ENCODE assay signal across 15 cellular contexts in the genomic region with DNA sequence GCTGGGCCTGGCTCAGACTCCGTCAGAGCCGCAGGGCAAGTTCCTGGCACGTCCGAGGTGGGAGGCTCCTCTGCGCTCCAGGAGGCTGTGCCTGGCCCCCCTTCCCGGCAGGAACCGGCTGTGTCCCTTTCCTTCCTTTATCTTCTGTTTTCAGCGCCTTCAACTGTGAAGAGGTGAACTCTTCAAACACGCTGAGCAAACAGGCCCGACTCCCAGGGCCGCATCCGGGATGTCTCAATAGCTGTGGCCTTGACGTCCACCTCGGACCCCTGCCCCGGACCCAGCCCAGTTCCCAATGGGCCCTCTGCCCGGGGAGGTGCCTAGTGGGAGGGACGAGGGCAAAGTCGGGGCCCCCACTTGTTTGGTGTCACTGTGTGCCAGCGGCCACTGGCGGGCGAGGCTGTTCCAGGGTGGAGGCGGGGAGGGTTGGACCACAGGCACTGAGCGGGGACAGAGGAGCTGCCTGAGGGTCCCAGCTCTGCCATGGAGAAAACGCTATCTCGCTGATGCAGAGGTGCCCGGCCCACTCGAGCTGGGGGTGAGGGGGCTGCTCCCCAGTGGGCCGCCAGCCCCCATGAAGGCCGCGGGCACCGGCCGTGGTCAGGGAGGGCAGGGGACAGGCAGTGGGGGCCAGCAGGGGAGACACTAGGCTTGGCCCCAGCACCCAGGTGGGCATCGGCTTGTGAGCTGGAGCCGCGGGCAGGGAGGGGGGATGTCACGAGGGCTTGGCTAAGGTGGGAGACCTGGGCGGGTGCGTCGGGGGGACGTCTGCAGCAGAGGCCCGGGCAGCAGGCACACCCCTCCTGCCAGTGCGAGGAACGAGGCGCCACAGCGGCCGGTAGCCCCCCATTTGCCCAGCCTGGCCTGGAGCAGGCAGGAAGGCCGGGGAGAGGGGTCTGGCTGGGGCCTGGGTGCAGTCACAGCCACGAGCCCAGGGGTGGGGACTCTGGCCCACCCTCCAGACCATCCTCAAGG. TPM values are rescaled to one million over a fixed set of nuclear protein-coding genes. Genes with fewer than 3 reads are reported as not detected.
DNase-seq lines count a peak whose midpoint lies in the region; TF ChIP-seq lines count a peak whose summit lies in the region.
"Had no signal": no experiment of that assay in that cellular context is flagged by ENCODE, and none has a peak within 500 bp of the region (broad histone marks: within the 10 kb centered on the region; RNA-seq: fewer than 3 reads in every experiment).

No MANE protein-coding gene starts in this region.

- no peak overlapping the region for H3K4me3 Mint-ChIP-seq in Calu3 (ENCODE audit: low read depth, unreplicated experiment)
- H3K4me3 Mint-ChIP-seq in glutamatergic neuron (ENCODE audit: unreplicated experiment): no peak overlapping the region
- H3K4me3 Mint-ChIP-seq: dendritic cell treated with granulocyte-macrophage colony-stimulating factor and Interleukin-4, amounts not matched to agents 40 ng/mL and 50 ng/mL, for 4 days had no signal

- no TSS peak for BruUV-seq in Calu3 (replicated peaks; lab: Mats Ljungman, UMichigan)

- H3K36me3 ChIP-seq in mucosa of rectum (ENCODE audit: control insufficient read depth in 2 of 2, insufficient read depth in 2 of 2, low read length in 2 of 2): no peaks in the 10 kb centered on the region
- H3K36me3 ChIP-seq: ascending aorta had no signal

- peaks cover 16% of the 10 kb centered on the region for H3K4me1 Mint-ChIP-seq in Calu3 (ENCODE audit: low read depth, unreplicated experiment)
- H3K4me1 Mint-ChIP-seq in glutamatergic neuron (ENCODE audit: low read depth, unreplicated experiment): peaks cover 1% of the 10 kb centered on the region

- DNase-seq in Calu3: peak; percentile 38
- DNase-seq in HuH-7.5 (ENCODE audit: low spot score): peak; percentile 18
- peak; percentile 15 for DNase-seq in glutamatergic neuron
- no peak for DNase-seq in stimulated activated CD8-positive, alpha-beta memory T cell treated with anti-CD3 and anti-CD28 coated beads, Interleukin-4, amount 100 ng/mL, for 48 hours
- DNase-seq in DMS79 (lab: John Stamatoyannopoulos, UW): no peak
- DNase-seq in NCI-H1930 (lab: John Stamatoyannopoulos, UW): no peak
- DNase-seq in stimulated activated CD4-positive, alpha-beta T cell treated with anti-CD3 and anti-CD28 coated beads, Interleukin-4, amount 100 ng/mL, for 4 hours: no peak
- DNase-seq: activated gamma-delta T cell, NCI-H226 had no signal

- H3K27me3 Mint-ChIP-seq in Calu3 (ENCODE audit: unreplicated experiment): peaks cover 31% of the 10 kb centered on the region
- H3K27me3 Mint-ChIP-seq in glutamatergic neuron (ENCODE audit: unreplicated experiment): peaks cover 7% of the 10 kb centered on the region

- H3K27ac Mint-ChIP-seq in Calu3 (ENCODE audit: unreplicated experiment) (no peak overlapping the region), glutamatergic neuron (ENCODE audit: unreplicated experiment) (no peak overlapping the region)
- H3K27ac Mint-ChIP-seq: dendritic cell treated with granulocyte-macrophage colony-stimulating factor and Interleukin-4, amounts not matched to agents 40 ng/mL and 50 ng/mL, for 4 days; progenitor cell of endocrine pancreas had no signal

- CTCF ChIA-PET in Calu3 (lab: Charles Lee): interaction anchor here (0.6 kb wide), 1 partner anchor 132 kb away, joined by 6 read pairs; no protein-coding TSS in a partner anchor

- no peaks in the 10 kb centered on the region for H3K9me3 ChIP-seq in mucosa of rectum (ENCODE audit: control insufficient read depth in 2 of 2, low read length in 2 of 2)
- H3K9me3 ChIP-seq: ascending aorta had no signal

- H3K36me3 Mint-ChIP-seq in Calu3 (ENCODE audit: insufficient read depth, unreplicated experiment) (peaks cover 10% of the 10 kb centered on the region), glutamatergic neuron (ENCODE audit: unreplicated experiment) (no peaks in the 10 kb centered on the region)

- H3K4me1 ChIP-seq in mucosa of rectum (ENCODE audit: control insufficient read depth in 2 of 2, insufficient read depth in 2 of 2, low read length in 2 of 2): peaks cover 40 to 52% of the 10 kb centered on the region in 2 donors
- H3K4me1 ChIP-seq: ascending aorta had no signal

- H3K9me3 Mint-ChIP-seq in Calu3 (ENCODE audit: low read depth, unreplicated experiment) (no peaks in the 10 kb centered on the region), glutamatergic neuron (ENCODE audit: unreplicated experiment) (peaks cover 5% of the 10 kb centered on the region)
- H3K9me3 Mint-ChIP-seq: dendritic cell treated with granulocyte-macrophage colony-stimulating factor and Interleukin-4, amounts not matched to agents 40 ng/mL and 50 ng/mL, for 4 days had no signal

- intact Hi-C loops in Calu3 (cut with micrococcal nuclease; ENCODE audit: unreplicated experiment): no loop called here

- TF ChIP-seq CTCF in Calu3 (IDR thresholded peaks at IDR 0.05; ENCODE audit: unreplicated experiment): no peak
- TF ChIP-seq CTCF in glutamatergic neuron (IDR thresholded peaks at IDR 0.05; ENCODE audit: partially characterized antibody, unreplicated experiment): no peak

- H3K9ac ChIP-seq in mucosa of rectum (ENCODE audit: low read depth in 1 of 2, low read length in 2 of 2): peak overlapping the region; percentile 52 to 80

- H3K27ac ChIP-seq in mucosa of rectum (ENCODE audit: low read depth in 2 of 2, low read length in 2 of 2): peak overlapping the region; percentile 94 to 95
- H3K27ac ChIP-seq: ascending aorta had no signal

- peak overlapping the region in 1 of 2 donors; percentile 30 for H3K4me3 ChIP-seq in mucosa of rectum (ENCODE audit: low read length in 2 of 2)
- H3K4me3 ChIP-seq: ascending aorta had no signal

- no peaks in the 10 kb centered on the region for H3K27me3 ChIP-seq in mucosa of rectum (ENCODE audit: control insufficient read depth in 2 of 2, insufficient read depth in 2 of 2, low read length in 2 of 2)
- H3K27me3 ChIP-seq: ascending aorta had no signal

RNA-seq across cellular contexts. Expression of a gene that starts 2.7 kb away (rescaled TPM):
- 3.4 and 10.5 TPM in 2 replicates for total RNA-seq in Calu3 (2022)
- total RNA-seq in glutamatergic neuron (ENCODE audit: unreplicated experiment): not detected
- total RNA-seq: kidney epithelial cell, progenitor cell of endocrine pancreas, temporal lobe had no signal

Comparison
In these comparisons a context has a peak if more than half of its experiments do, and no peak if none do; other contexts are left out.
1. DNase-seq: peak in Calu3 (single experiment), HuH-7.5 (single experiment) and glutamatergic neuron (single experiment); none in stimulated activated CD8-positive, alpha-beta memory T cell treated with anti-CD3 and anti-CD28 coated beads, Interleukin-4, amount 100 ng/mL, for 48 hours (single experiment), DMS79 (single experiment), NCI-H1930 (0 of 2) and stimulated activated CD4-positive, alpha-beta T cell treated with anti-CD3 and anti-CD28 coated beads, Interleukin-4, amount 100 ng/mL, for 4 hours (0 of 2).